Comparison of ENCODE assay signal across 7 cellular contexts in the genomic region with DNA sequence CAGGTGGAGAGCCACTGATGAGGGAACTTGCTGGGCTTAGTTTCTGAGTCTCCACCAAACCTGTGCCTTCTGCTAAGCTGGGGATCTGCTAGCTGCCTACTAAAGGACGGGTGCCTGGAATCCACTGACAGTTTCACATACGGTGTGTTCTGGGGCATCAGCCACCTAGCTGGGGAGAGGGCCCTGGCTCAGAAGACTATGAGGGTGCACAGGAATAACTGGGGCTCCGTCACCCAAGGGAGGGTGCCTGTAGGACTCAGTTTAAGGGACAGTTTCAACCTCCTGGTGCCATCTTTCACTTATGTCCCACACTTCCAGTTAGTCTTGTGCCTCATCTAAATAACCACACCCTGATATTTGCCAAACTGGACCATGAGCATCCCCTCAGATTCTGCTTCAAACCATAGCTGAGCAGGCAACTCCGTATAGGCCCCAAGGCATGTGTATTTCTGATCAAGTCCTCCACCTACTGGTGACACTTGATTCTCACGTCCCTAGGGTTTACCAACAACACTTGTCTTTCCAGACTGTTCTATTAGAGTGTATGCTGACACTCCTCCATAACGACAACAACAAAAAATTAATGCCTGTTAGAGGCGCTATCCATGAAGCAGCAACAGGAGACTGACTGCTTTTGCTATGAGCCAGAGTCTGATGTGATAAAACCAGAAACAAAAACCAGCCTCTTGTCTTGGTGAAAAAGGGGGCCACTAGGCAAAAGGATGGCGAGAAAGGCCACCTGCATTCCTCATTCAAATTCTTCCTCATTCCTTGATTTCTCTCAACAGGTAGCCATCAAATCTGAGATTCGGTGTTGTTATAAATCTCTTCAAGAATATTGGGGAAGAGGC. TPM values are rescaled to one million over a fixed set of nuclear protein-coding genes. Genes with fewer than 3 reads are reported as not detected.
DNase-seq lines count a peak whose midpoint lies in the region; ATAC-seq, FAIRE-seq and TF ChIP-seq lines count a peak whose summit lies in the region.

No MANE protein-coding gene starts in this region.

- H3K36me3 ChIP-seq in pancreas, result no peaks in the 10 kb centered on the region

- no peaks in the 10 kb centered on the region for H3K27me3 ChIP-seq in pancreas

- peaks cover 2% of the 10 kb centered on the region for H3K27me3 Mint-ChIP-seq in activated T-cell treated with anti-CD3 and anti-CD28 coated beads, Interleukin-2, amount 50 U/mL, for 24 hours

- H3K27ac Mint-ChIP-seq in activated T-cell treated with anti-CD3 and anti-CD28 coated beads, Interleukin-2, amount 50 U/mL, for 24 hours, result no peak overlapping the region

- H3K4me3 ChIP-seq in pancreas, result no peak overlapping the region

- peaks cover 4% of the 10 kb centered on the region for H3K4me1 Mint-ChIP-seq in activated T-cell treated with anti-CD3 and anti-CD28 coated beads, Interleukin-2, amount 50 U/mL, for 24 hours (ENCODE audit: low read depth)

- WGBS in pancreas, 2 donors, result 38 to 40% methylated on average over 9 of the region's 9 CpGs

- H3K4me1 ChIP-seq in pancreas, result no peaks in the 10 kb centered on the region

- DNase-seq in ELR (ENCODE audit: low read depth) (peak; percentile 62), NCI-H526 treated with DMSO at 0.1 percent for 48 hours (lab: John Stamatoyannopoulos, UW) (peak; percentile 58), germinal center (ENCODE audit: low spot score) (peak; percentile 45), pancreas (peak in 2 of 6 donors; percentile 26 to 48)
- peak; percentile 32 for DNase-seq in activated T-cell treated with anti-CD3 and anti-CD28 coated beads, Interleukin-2, amount 50 U/mL, for 24 hours

- ATAC-seq in HG02642 (IDR thresholded peaks at IDR 0.05; ENCODE audit: poor library complexity, unreplicated experiment) (peak; percentile 57), pancreas (peak; percentile 63 to 98 (median 96)), HG03520 (IDR thresholded peaks at IDR 0.05; ENCODE audit: unreplicated experiment) (no peak)

- peak in 3 of 4 donors; percentile 35 to 48 (median 46) for TF ChIP-seq CTCF in pancreas (IDR thresholded peaks at IDR 0.05)

- no peak for FAIRE-seq in pancreas (lab: Jason Lieb, UNC)

- intact Hi-C loops in pancreas (cut with DNase I), result loop anchor here in 1 of 3 donors (10.0 kb wide), 1 partner anchor 52 kb away; the partner anchor contains the start of gene PAXBP1

- H3K36me3 Mint-ChIP-seq in activated T-cell treated with anti-CD3 and anti-CD28 coated beads, Interleukin-2, amount 50 U/mL, for 24 hours (ENCODE audit: low read depth), result no peaks in the 10 kb centered on the region

- H3K27ac ChIP-seq in pancreas, result no peak overlapping the region

- no peak overlapping the region for H3K4me3 Mint-ChIP-seq in activated T-cell treated with anti-CD3 and anti-CD28 coated beads, Interleukin-2, amount 50 U/mL, for 24 hours

- no peaks in the 10 kb centered on the region for H3K9me3 ChIP-seq in pancreas

- H3K9me3 Mint-ChIP-seq in activated T-cell treated with anti-CD3 and anti-CD28 coated beads, Interleukin-2, amount 50 U/mL, for 24 hours, result no peaks in the 10 kb centered on the region

RNA-seq across cellular contexts. Expression of gene PAXBP1, which starts 55.0 kb away (rescaled TPM):
- total RNA-seq in pancreas, result 10 to 100 TPM; 13.3 to 22.3 (median 15.9) TPM
- polyA plus RNA-seq in pancreas, result 10 to 100 TPM; 16.6 to 29.2 TPM
